ENCODE assay signal across 1 cellular context in the genomic region with DNA sequence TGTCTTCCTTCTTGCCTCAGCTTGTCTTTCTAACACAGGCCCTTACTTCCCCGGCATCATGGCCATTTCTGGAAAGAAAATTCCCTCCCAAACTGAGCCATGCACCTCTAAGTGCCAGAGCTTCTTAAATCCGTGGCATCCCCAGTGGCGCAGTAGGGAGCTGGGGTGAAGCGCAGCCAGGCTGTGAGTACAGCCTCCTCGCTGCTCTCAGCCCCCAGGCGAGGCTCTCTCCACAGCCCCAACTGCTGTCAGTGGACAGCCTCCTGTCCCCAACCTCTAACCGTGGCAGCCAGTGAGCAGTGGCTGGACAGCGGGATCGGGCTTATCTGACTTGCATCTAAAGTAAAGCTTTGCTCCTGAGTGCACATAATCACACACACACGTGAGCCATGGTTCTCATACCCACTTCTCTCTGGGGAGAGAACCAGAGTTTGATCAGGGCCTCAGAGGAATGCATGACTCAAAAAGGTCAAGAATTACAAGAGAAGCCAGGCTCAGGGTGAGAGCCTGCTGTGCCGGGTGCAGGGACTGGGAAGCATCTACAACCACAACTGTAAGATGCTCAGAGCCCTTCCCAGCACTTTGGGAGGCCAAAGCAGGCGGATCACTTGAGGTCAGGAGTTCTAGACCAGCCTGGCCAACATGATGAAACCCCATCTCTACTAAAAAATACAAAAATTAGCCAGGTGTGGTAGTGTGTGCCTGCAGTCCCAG.
TF ChIP-seq lines count a peak whose summit lies in the region.

No MANE protein-coding gene starts in this region.

TF ChIP-seq in HepG2, 621 proteins besides CTCF, POLR2A, EP300 and RAD21 (continued from another document and continues in another):
- TF ChIP-seq ZNF205 (CRISPR knock-in tag; IDR thresholded peaks at IDR 0.05) = no peak; the same call in 1 of the 2 replicates
- no peak for TF ChIP-seq NFYC (CRISPR knock-in tag; IDR thresholded peaks at IDR 0.05)
- TF ChIP-seq GTF2F1 (IDR thresholded peaks at IDR 0.05; ENCODE audit: low read length) = no peak
- no peak for TF ChIP-seq TEAD2 (CRISPR knock-in tag; IDR thresholded peaks at IDR 0.05)
- no peak for TF ChIP-seq ZFAT (CRISPR knock-in tag; conservative IDR thresholded peaks at IDR 0.05)
- no peak for TF ChIP-seq HNRNPUL1 (IDR thresholded peaks at IDR 0.05; ENCODE audit: low read depth, low read length)
- peak; percentile 75; the same call in 1 of the 2 replicates for TF ChIP-seq ZNF543 (CRISPR knock-in tag; IDR thresholded peaks at IDR 0.05)
- TF ChIP-seq, protein P1, sequence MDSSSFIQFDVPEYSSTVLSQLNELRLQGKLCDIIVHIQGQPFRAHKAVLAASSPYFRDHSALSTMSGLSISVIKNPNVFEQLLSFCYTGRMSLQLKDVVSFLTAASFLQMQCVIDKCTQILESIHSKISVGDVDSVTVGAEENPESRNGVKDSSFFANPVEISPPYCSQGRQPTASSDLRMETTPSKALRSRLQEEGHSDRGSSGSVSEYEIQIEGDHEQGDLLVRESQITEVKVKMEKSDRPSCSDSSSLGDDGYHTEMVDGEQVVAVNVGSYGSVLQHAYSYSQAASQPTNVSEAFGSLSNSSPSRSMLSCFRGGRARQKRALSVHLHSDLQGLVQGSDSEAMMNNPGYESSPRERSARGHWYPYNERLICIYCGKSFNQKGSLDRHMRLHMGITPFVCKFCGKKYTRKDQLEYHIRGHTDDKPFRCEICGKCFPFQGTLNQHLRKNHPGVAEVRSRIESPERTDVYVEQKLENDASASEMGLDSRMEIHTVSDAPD (CRISPR knock-in tag; IDR thresholded peaks at IDR 0.05) = no peak
- no peak for TF ChIP-seq BRD4 (CRISPR knock-in tag; IDR thresholded peaks at IDR 0.05)
- TF ChIP-seq ZKSCAN8 (CRISPR knock-in tag; IDR thresholded peaks at IDR 0.05; ENCODE audit: borderline replicate concordance) = peak; percentile 79; the same call in 1 of the 2 replicates
- TF ChIP-seq GTF3A (CRISPR knock-in tag; conservative IDR thresholded peaks at IDR 0.05) = 0 out of 2 replicates have a peak, but pooled peaks have one; percentile 51
- TF ChIP-seq ETS1 (CRISPR knock-in tag; IDR thresholded peaks at IDR 0.05) = no peak
- no peak for TF ChIP-seq HCFC1 (IDR thresholded peaks at IDR 0.05; ENCODE audit: low read depth, low read length)
- 0 out of 2 replicates have a peak, but pooled peaks have one; percentile 51 for TF ChIP-seq TCF7 (IDR thresholded peaks at IDR 0.05; ENCODE audit: low read depth)
- TF ChIP-seq ZSCAN20 (CRISPR knock-in tag; IDR thresholded peaks at IDR 0.05; ENCODE audit: borderline replicate concordance) = no peak
- TF ChIP-seq ZNF446 (CRISPR knock-in tag; IDR thresholded peaks at IDR 0.05) = no peak
- TF ChIP-seq JARID2 (CRISPR knock-in tag; IDR thresholded peaks at IDR 0.05; ENCODE audit: insufficient replicate concordance) = peak; percentile 32
- no peak for TF ChIP-seq KLF9 (CRISPR knock-in tag; IDR thresholded peaks at IDR 0.05; ENCODE audit: low read depth)
- TF ChIP-seq TBX2 (CRISPR knock-in tag; IDR thresholded peaks at IDR 0.05; ENCODE audit: borderline replicate concordance) = peak; percentile 69; the same call in 1 of the 2 replicates
- TF ChIP-seq ZNF839 (CRISPR knock-in tag; IDR thresholded peaks at IDR 0.05; ENCODE audit: borderline replicate concordance) = no peak
- peak; percentile 80; the same call in 1 of the 2 replicates for TF ChIP-seq MIER2 (CRISPR knock-in tag; IDR thresholded peaks at IDR 0.05)
- no peak for TF ChIP-seq MLLT10 (CRISPR knock-in tag; IDR thresholded peaks at IDR 0.05)
- no peak for TF ChIP-seq ZNF790 (CRISPR knock-in tag; IDR thresholded peaks at IDR 0.05; ENCODE audit: borderline replicate concordance)
- no peak for TF ChIP-seq HDAC6 (IDR thresholded peaks at IDR 0.05; ENCODE audit: low read depth, low read length)
- TF ChIP-seq NFKB2 (CRISPR knock-in tag; IDR thresholded peaks at IDR 0.05; ENCODE audit: borderline replicate concordance) = no peak; the same call in 1 of the 2 replicates
- no peak for TF ChIP-seq ZFY (CRISPR knock-in tag; IDR thresholded peaks at IDR 0.05)
- TF ChIP-seq TFDP2 (CRISPR knock-in tag; IDR thresholded peaks at IDR 0.05) = no peak
- no peak for TF ChIP-seq SNAPC4 (CRISPR knock-in tag; IDR thresholded peaks at IDR 0.05)
- no peak for TF ChIP-seq ETV6 (CRISPR knock-in tag; conservative IDR thresholded peaks at IDR 0.05)
- no peak for TF ChIP-seq SP1 (IDR thresholded peaks at IDR 0.05)
- no peak for TF ChIP-seq SP1 (CRISPR knock-in tag; IDR thresholded peaks at IDR 0.05)
- peak; percentile 71 for TF ChIP-seq TARDBP (CRISPR knock-in tag; IDR thresholded peaks at IDR 0.05)
- peak; percentile 19; the same call in 1 of the 2 replicates for TF ChIP-seq BORCS8-MEF2B (CRISPR knock-in tag; IDR thresholded peaks at IDR 0.05)
- no peak for TF ChIP-seq NAIF1 (CRISPR knock-in tag; IDR thresholded peaks at IDR 0.05; ENCODE audit: borderline replicate concordance)
- TF ChIP-seq, protein P2, sequence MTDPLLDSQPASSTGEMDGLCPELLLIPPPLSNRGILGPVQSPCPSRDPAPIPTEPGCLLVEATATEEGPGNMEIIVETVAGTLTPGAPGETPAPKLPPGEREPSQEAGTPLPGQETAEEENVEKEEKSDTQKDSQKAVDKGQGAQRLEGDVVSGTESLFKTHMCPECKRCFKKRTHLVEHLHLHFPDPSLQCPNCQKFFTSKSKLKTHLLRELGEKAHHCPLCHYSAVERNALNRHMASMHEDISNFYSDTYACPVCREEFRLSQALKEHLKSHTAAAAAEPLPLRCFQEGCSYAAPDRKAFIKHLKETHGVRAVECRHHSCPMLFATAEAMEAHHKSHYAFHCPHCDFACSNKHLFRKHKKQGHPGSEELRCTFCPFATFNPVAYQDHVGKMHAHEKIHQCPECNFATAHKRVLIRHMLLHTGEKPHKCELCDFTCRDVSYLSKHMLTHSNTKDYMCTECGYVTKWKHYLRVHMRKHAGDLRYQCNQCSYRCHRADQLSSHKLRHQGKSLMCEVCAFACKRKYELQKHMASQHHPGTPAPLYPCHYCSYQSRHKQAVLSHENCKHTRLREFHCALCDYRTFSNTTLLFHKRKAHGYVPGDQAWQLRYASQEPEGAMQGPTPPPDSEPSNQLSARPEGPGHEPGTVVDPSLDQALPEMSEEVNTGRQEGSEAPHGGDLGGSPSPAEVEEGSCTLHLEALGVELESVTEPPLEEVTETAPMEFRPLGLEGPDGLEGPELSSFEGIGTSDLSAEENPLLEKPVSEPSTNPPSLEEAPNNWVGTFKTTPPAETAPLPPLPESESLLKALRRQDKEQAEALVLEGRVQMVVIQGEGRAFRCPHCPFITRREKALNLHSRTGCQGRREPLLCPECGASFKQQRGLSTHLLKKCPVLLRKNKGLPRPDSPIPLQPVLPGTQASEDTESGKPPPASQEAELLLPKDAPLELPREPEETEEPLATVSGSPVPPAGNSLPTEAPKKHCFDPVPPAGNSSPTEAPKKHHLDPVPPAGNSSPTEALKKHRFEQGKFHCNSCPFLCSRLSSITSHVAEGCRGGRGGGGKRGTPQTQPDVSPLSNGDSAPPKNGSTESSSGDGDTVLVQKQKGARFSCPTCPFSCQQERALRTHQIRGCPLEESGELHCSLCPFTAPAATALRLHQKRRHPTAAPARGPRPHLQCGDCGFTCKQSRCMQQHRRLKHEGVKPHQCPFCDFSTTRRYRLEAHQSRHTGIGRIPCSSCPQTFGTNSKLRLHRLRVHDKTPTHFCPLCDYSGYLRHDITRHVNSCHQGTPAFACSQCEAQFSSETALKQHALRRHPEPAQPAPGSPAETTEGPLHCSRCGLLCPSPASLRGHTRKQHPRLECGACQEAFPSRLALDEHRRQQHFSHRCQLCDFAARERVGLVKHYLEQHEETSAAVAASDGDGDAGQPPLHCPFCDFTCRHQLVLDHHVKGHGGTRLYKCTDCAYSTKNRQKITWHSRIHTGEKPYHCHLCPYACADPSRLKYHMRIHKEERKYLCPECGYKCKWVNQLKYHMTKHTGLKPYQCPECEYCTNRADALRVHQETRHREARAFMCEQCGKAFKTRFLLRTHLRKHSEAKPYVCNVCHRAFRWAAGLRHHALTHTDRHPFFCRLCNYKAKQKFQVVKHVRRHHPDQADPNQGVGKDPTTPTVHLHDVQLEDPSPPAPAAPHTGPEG (CRISPR knock-in tag; IDR thresholded peaks at IDR 0.05) = no peak
- peak; percentile 69; the same call in 1 of the 2 replicates for TF ChIP-seq ZNF34 (CRISPR knock-in tag; IDR thresholded peaks at IDR 0.05; ENCODE audit: borderline replicate concordance)
- no peak for TF ChIP-seq ZIK1 (CRISPR knock-in tag; IDR thresholded peaks at IDR 0.05; ENCODE audit: borderline replicate concordance, low read depth)
- TF ChIP-seq PBX3 (CRISPR knock-in tag; IDR thresholded peaks at IDR 0.05; ENCODE audit: borderline replicate concordance) = no peak
- TF ChIP-seq ZKSCAN1 (IDR thresholded peaks at IDR 0.05; ENCODE audit: low read length) = no peak
- no peak for TF ChIP-seq KLF12 (CRISPR knock-in tag; IDR thresholded peaks at IDR 0.05; ENCODE audit: borderline replicate concordance)
- no peak for TF ChIP-seq ZNF562 (CRISPR knock-in tag; IDR thresholded peaks at IDR 0.05; ENCODE audit: borderline replicate concordance)
- TF ChIP-seq ZNF276 (CRISPR knock-in tag; IDR thresholded peaks at IDR 0.05; ENCODE audit: low read depth) = 0 out of 2 replicates have a peak, but pooled peaks have one; percentile 1
- TF ChIP-seq FOXO1 (CRISPR knock-in tag; IDR thresholded peaks at IDR 0.05) = peak; percentile 18; the same call in 1 of the 2 replicates
